In genomic region chr9:130042931-130043653, GRCh38 we compare ENCODE assay signal across 8 cellular contexts.
DNase-seq lines count a peak whose midpoint lies in the region; ATAC-seq and TF ChIP-seq lines count a peak whose summit lies in the region.

TSS of gene FNBP1 (minus strand) at chr9:130043189. CDS start at chr9:130042975, 214 bp downstream.

- H3K36me3 ChIP-seq in DND-41 (ENCODE audit: insufficient read depth, low read length), result peaks cover 14% of the 10 kb centered on the region; the same call in 1 of the 2 replicates
- H3K36me3 ChIP-seq in HEK293 (ENCODE audit: control insufficient read depth in 2 of 2, insufficient read depth in 1 of 2, low read length in 2 of 2), result no peaks in the 10 kb centered on the region

- POLR2A ChIA-PET in HEK293 (lab: Yijun Ruan, JAX), result interaction anchor here (0.8 to 4.2 kb wide), 14 partner anchors 10 to 209 kb away, joined by 3 to 42 read pairs (median 5); partner anchors contain the start of gene GPR107

- CTCF ChIA-PET in HEK293 (lab: Yijun Ruan, JAX), result interaction anchor here (0.5 to 0.7 kb wide), 4 partner anchors 11 to 607 kb away, joined by 3 to 5 read pairs (median 4); no protein-coding TSS in a partner anchor

- H2AFZ ChIP-seq in DND-41 (ENCODE audit: low read depth, low read length), result peak within 1 kb of the TSS; percentile 52

- peaks cover 41% of the 10 kb centered on the region for H4K20me1 ChIP-seq in DND-41 (ENCODE audit: insufficient read depth, low read length)

- H3K79me2 ChIP-seq in DND-41 (ENCODE audit: insufficient read depth, low read length), result peaks cover 79% of the 10 kb centered on the region

- H3K27ac ChIP-seq in DND-41 (ENCODE audit: low read length) (peak within 1 kb of the TSS; percentile 100), HEK293 (ENCODE audit: extremely low read depth, low read depth, low read length) (peak within 1 kb of the TSS; percentile 84; the same call in 1 of the 2 replicates)

- H3K4me3 ChIP-seq in DND-41 (ENCODE audit: low read depth in 1 of 2, low read length in 2 of 2) (peak within 1 kb of the TSS; percentile 92 to 95), HEK293 (ENCODE audit: low read depth, low read length) (peak within 1 kb of the TSS; percentile 57), cardiac fibroblast (replicated peaks in 1 of 2; ENCODE audit: low read depth in 2 of 2, low read length in 2 of 2) (peak within 1 kb of the TSS; percentile 83 to 90)

- H3K9me3 ChIP-seq in DND-41 (ENCODE audit: insufficient read depth, low read length, severe bottlenecking), result no peaks in the 10 kb centered on the region
- H3K9me3 ChIP-seq in HEK293 (ENCODE audit: control insufficient read depth, insufficient read depth, low read depth, low read length), result no peaks in the 10 kb centered on the region

- peak; percentile 69 for ATAC-seq in DND-41 (ENCODE audit: insufficient read depth, low read depth)

- peak within 1 kb of the TSS; percentile 81 for H3K4me2 ChIP-seq in DND-41 (ENCODE audit: insufficient read depth, low read length)

- no peaks in the 10 kb centered on the region for H3K27me3 ChIP-seq in DND-41 (ENCODE audit: insufficient read depth, low read length, poor library complexity)

- H3K4me1 ChIP-seq in DND-41 (ENCODE audit: insufficient read depth, low read length) (peaks cover 57% of the 10 kb centered on the region), HEK293 (ENCODE audit: control insufficient read depth, insufficient read depth, low read length) (peaks cover 9% of the 10 kb centered on the region)

- no peak for TF ChIP-seq CTCF in DND-41 (IDR thresholded peaks at IDR 0.05; ENCODE audit: borderline replicate concordance, extremely low read depth, low read length, poor library complexity, severe bottlenecking)
- TF ChIP-seq CTCF in HEK293 (tag by site-specific recombination; IDR thresholded peaks at IDR 0.05), result peak; percentile 43; the same call in 1 of the 2 replicates
- TF ChIP-seq CTCF in cardiac fibroblast (IDR thresholded peaks at IDR 0.05; ENCODE audit: low read depth, low read length), result no peak

- DNase-seq in DND-41 (peak; percentile 85), NCI-H2107 treated with DMSO at 0.1 percent for 48 hours (lab: John Stamatoyannopoulos, UW; ENCODE audit: unreplicated experiment) (peak; percentile 76), cardiac fibroblast (ENCODE audit: low read depth in 2 of 2) (peak; percentile 81 to 82), inferior parietal cortex (ENCODE audit: extremely low spot score) (peak; percentile 68), smooth muscle cell of the brain vasculature (ENCODE audit: low read depth, low spot score) (peak; percentile 29), cortex of kidney (lab: John Stamatoyannopoulos, UW) (no peak)
- peak; percentile 64 for DNase-seq in activated CD4-positive, CD25-positive, alpha-beta regulatory T cell treated with anti-CD3 and anti-CD28 coated beads, Interleukin-2, amount 50 U/mL, for 16 hours (ENCODE audit: low read depth, low spot score)

- H3K9ac ChIP-seq in DND-41 (ENCODE audit: low read depth, low read length), result peak within 1 kb of the TSS; percentile 98

TF ChIP-seq in HEK293, 187 proteins besides CTCF, POLR2A, EP300 and RAD21 (continues in another document):
- TF ChIP-seq ZNF514 (tag by site-specific recombination; IDR thresholded peaks at IDR 0.05), result no peak
- TF ChIP-seq ZNF843 (tag by site-specific recombination; IDR thresholded peaks at IDR 0.05), result no peak
- TF ChIP-seq ZNF19 (tag by site-specific recombination; IDR thresholded peaks at IDR 0.05; ENCODE audit: low read depth), result no peak
- TF ChIP-seq ZBTB44 (tag by site-specific recombination; IDR thresholded peaks at IDR 0.05), result no peak
- TF ChIP-seq ZFHX2 (tag by site-specific recombination; conservative IDR thresholded peaks at IDR 0.05), result no peak
- no peak for TF ChIP-seq ZNF530 (tag by site-specific recombination; IDR thresholded peaks at IDR 0.05; ENCODE audit: low read depth)
- TF ChIP-seq REST (tag by site-specific recombination; IDR thresholded peaks at IDR 0.05), result no peak
- peak; percentile 65 for TF ChIP-seq ZNF423 (tag by site-specific recombination; IDR thresholded peaks at IDR 0.05)
- TF ChIP-seq ZFP3 (tag by site-specific recombination; IDR thresholded peaks at IDR 0.05; ENCODE audit: low read depth), result no peak
- TF ChIP-seq ZNF600 (tag by site-specific recombination; IDR thresholded peaks at IDR 0.05), result peak; percentile 97
- no peak for TF ChIP-seq ZNF670 (tag by site-specific recombination; IDR thresholded peaks at IDR 0.05; ENCODE audit: low read depth)
- no peak for TF ChIP-seq ZNF433 (tag by site-specific recombination; IDR thresholded peaks at IDR 0.05; ENCODE audit: low read depth)
- no peak for TF ChIP-seq SCRT2 (tag by site-specific recombination; IDR thresholded peaks at IDR 0.05)
- no peak for TF ChIP-seq SALL2 (tag by site-specific recombination; IDR thresholded peaks at IDR 0.05; ENCODE audit: borderline replicate concordance)
- no peak for TF ChIP-seq ZNF785 (tag by site-specific recombination; IDR thresholded peaks at IDR 0.05)
- TF ChIP-seq ZNF639 (tag by site-specific recombination; IDR thresholded peaks at IDR 0.05), result no peak
- TF ChIP-seq PRDM1 (tag by site-specific recombination; IDR thresholded peaks at IDR 0.05), result 0 out of 2 replicates have a peak, but pooled peaks have one; percentile 14
- TF ChIP-seq ZNF211 (tag by site-specific recombination; IDR thresholded peaks at IDR 0.05; ENCODE audit: low read depth), result no peak
- no peak for TF ChIP-seq ZSCAN23 (tag by site-specific recombination; IDR thresholded peaks at IDR 0.05)
- no peak for TF ChIP-seq ZNF280C (tag by site-specific recombination; IDR thresholded peaks at IDR 0.05)
- TF ChIP-seq ZNF140 (tag by site-specific recombination; IDR thresholded peaks at IDR 0.05), result no peak
